ENCODE assay signal across 8 cellular contexts in the genomic region with DNA sequence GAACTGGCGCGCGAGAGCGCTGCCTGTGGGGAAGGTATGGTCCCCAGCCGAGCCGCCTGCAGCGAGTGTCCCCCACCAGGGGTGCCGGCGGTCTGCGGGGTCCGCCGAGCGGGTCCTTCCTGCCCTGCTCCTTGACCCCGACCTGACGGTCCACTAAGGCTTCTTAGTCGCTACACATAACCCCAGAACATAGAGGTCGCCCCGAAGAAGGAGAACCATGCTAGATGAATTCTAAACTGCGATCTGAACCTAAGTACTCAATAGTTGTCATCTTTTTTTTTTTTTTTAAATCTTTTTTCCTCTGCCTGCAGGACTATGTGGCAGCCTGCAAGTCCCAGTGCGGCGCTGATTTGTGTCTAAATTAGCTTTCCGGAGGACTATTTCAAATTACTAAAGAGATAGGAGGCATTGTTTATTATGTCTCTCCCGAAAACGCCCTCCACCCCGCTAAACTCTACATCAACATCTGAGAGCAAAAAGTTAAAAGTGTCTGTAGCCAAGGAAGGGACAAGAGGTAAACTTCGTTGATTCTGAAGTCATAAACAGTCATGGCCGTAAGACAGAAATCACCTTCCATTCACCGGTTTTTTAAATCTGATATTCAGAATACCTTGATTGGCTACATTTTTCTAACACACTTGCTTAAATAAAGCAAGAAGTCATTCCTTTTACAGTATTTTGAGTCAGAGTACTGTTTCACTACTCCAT. TPM values are rescaled to one million over a fixed set of nuclear protein-coding genes. Genes with fewer than 3 reads are reported as not detected.
A peak's percentile ranks its signal among the peaks of the same experiment; 100 is the strongest.
DNase-seq lines count a peak whose midpoint lies in the region; ATAC-seq and TF ChIP-seq lines count a peak whose summit lies in the region.

No MANE protein-coding gene starts in this region.

- peak overlapping the region; percentile 94 to 95 for H3K4me3 Mint-ChIP-seq in activated T-cell treated with anti-CD3 and anti-CD28 coated beads, Interleukin-2, amount 50 U/mL, for 72 hours
- peak overlapping the region; percentile 82 to 99 (median 94) for H3K4me3 Mint-ChIP-seq in naive thymus-derived CD4-positive, alpha-beta T cell

- POLR2A ChIA-PET in naive thymus-derived CD4-positive, alpha-beta T cell (lab: Charles Lee) = interaction anchor here (0.8 to 2.1 kb wide), 9 partner anchors 10 to 339 kb away, joined by 3 to 18 read pairs (median 4); a partner anchor contains a TSS

- H3K36me3 Mint-ChIP-seq in activated T-cell treated with anti-CD3 and anti-CD28 coated beads, Interleukin-2, amount 50 U/mL, for 72 hours (ENCODE audit: insufficient read depth in 2 of 2) = no peaks in the 10 kb centered on the region
- no peaks in the 10 kb centered on the region for H3K36me3 Mint-ChIP-seq in naive thymus-derived CD4-positive, alpha-beta T cell

- DNase-seq in activated T-cell treated with anti-CD3 and anti-CD28 coated beads, Interleukin-2, amount 50 U/mL, for 72 hours = peak in 1 of 2 donors; percentile 8
- no peak for DNase-seq in activated T-cell treated with anti-CD3 and anti-CD28 coated beads, Interleukin-2, amount 50 U/mL, for 1 hour
- DNase-seq in RWPE2 (ENCODE audit: low spot score) (no peak), NCI-H187 treated with DMSO at 0.1 percent for 48 hours (lab: John Stamatoyannopoulos, UW) (no peak), activated gamma-delta T cell (lab: John Stamatoyannopoulos, UW) (no peak)
- DNase-seq in naive thymus-derived CD4-positive, alpha-beta T cell = no peak

- H3K27me3 ChIP-seq in RWPE2 (ENCODE audit: insufficient read depth, poor library complexity, severe bottlenecking) (no peaks in the 10 kb centered on the region), endocrine pancreas (ENCODE audit: control insufficient read depth, insufficient read depth, low read length) (no peaks in the 10 kb centered on the region)
- H3K27me3 ChIP-seq in naive thymus-derived CD4-positive, alpha-beta T cell (ENCODE audit: control insufficient read depth in 2 of 2, insufficient read depth in 2 of 2, low read length in 2 of 2) = no peaks in the 10 kb centered on the region

- no peaks in the 10 kb centered on the region for H3K9me3 ChIP-seq in RWPE2 (ENCODE audit: severe bottlenecking)
- no peaks in the 10 kb centered on the region for H3K9me3 ChIP-seq in endocrine pancreas (ENCODE audit: control insufficient read depth, low read length)
- no peaks in the 10 kb centered on the region for H3K9me3 ChIP-seq in naive thymus-derived CD4-positive, alpha-beta T cell (ENCODE audit: control insufficient read depth in 2 of 3, low read length in 3 of 3)

- peak; percentile 3 for TF ChIP-seq CTCF in RWPE2 (IDR thresholded peaks at IDR 0.05; ENCODE audit: poor library complexity, severe bottlenecking)

- peak overlapping the region; percentile 94 for H3K9ac ChIP-seq in endocrine pancreas (ENCODE audit: control insufficient read depth, insufficient read depth, low read length)

- no peaks in the 10 kb centered on the region for H3K36me3 ChIP-seq in RWPE2 (ENCODE audit: low read depth)
- H3K36me3 ChIP-seq in endocrine pancreas (ENCODE audit: control insufficient read depth, insufficient read depth, low read length) = no peaks in the 10 kb centered on the region
- no peaks in the 10 kb centered on the region for H3K36me3 ChIP-seq in naive thymus-derived CD4-positive, alpha-beta T cell (ENCODE audit: control insufficient read depth in 2 of 3, insufficient read depth in 3 of 3, low read length in 3 of 3)

- H3K27ac ChIP-seq in RWPE2 (ENCODE audit: poor library complexity, severe bottlenecking) = peak overlapping the region; percentile 46
- H3K27ac ChIP-seq in naive thymus-derived CD4-positive, alpha-beta T cell (ENCODE audit: low read depth, low read length) = peak overlapping the region; percentile 91

- intact Hi-C loops in naive thymus-derived CD4-positive, alpha-beta T cell (cut with micrococcal nuclease) = loop anchor here (1.0 to 10.0 kb wide), 7 partner anchors 73 to 1265 kb away; a partner anchor contains a TSS

- no peak for ATAC-seq in activated T-cell treated with anti-CD3 and anti-CD28 coated beads, Interleukin-2, amount 50 U/mL, for 72 hours (replicated peaks in 1 of 2)
- peak; percentile 33 for ATAC-seq in HG02885 (IDR thresholded peaks at IDR 0.05; ENCODE audit: poor library complexity, unreplicated experiment)
- ATAC-seq in RWPE2 (ENCODE audit: low read depth) = peak; percentile 30; the same call in 2 of the 3 replicates
- ATAC-seq in naive thymus-derived CD4-positive, alpha-beta T cell = peak; percentile 48

- no peaks in the 10 kb centered on the region for H3K9me3 Mint-ChIP-seq in activated T-cell treated with anti-CD3 and anti-CD28 coated beads, Interleukin-2, amount 50 U/mL, for 72 hours
- H3K9me3 Mint-ChIP-seq in naive thymus-derived CD4-positive, alpha-beta T cell = peaks cover 0 to 4% (median 0%) of the 10 kb centered on the region in 11 donors

- H3K4me1 Mint-ChIP-seq in activated T-cell treated with anti-CD3 and anti-CD28 coated beads, Interleukin-2, amount 50 U/mL, for 72 hours (ENCODE audit: low read depth) = peaks cover 25% of the 10 kb centered on the region
- peaks cover 4 to 21% (median 14%) of the 10 kb centered on the region in 7 donors for H3K4me1 Mint-ChIP-seq in naive thymus-derived CD4-positive, alpha-beta T cell

- peak overlapping the region; percentile 96 for H3K27ac Mint-ChIP-seq in activated T-cell treated with anti-CD3 and anti-CD28 coated beads, Interleukin-2, amount 50 U/mL, for 72 hours
- H3K27ac Mint-ChIP-seq in naive thymus-derived CD4-positive, alpha-beta T cell = peak overlapping the region; percentile 99 to 100 (median 100)

- H3K27me3 Mint-ChIP-seq in activated T-cell treated with anti-CD3 and anti-CD28 coated beads, Interleukin-2, amount 50 U/mL, for 72 hours (ENCODE audit: low read depth) = peaks cover 9% of the 10 kb centered on the region
- peaks cover 0 to 13% (median 0%) of the 10 kb centered on the region in 5 donors for H3K27me3 Mint-ChIP-seq in naive thymus-derived CD4-positive, alpha-beta T cell

- peak overlapping the region; percentile 42 for H3K4me3 ChIP-seq in RWPE2 (ENCODE audit: severe bottlenecking)
- H3K4me3 ChIP-seq in endocrine pancreas (ENCODE audit: control insufficient read depth, insufficient read depth, low read length) = peak overlapping the region; percentile 54
- H3K4me3 ChIP-seq in naive thymus-derived CD4-positive, alpha-beta T cell (ENCODE audit: low read length) = peak overlapping the region; percentile 91

- H3K4me1 ChIP-seq in RWPE2 (ENCODE audit: insufficient read depth, poor library complexity, severe bottlenecking) (no peaks in the 10 kb centered on the region), endocrine pancreas (ENCODE audit: control insufficient read depth, insufficient read depth, low read length) (no peaks in the 10 kb centered on the region)
- H3K4me1 ChIP-seq in naive thymus-derived CD4-positive, alpha-beta T cell (ENCODE audit: control insufficient read depth in 2 of 2, insufficient read depth in 2 of 2, low read length in 2 of 2) = peaks cover 5 to 8% of the 10 kb centered on the region in 2 donors

- CTCF ChIA-PET in naive thymus-derived CD4-positive, alpha-beta T cell (lab: Charles Lee) = interaction anchor here (0.7 to 3.6 kb wide), 4 partner anchors 72 to 753 kb away, joined by 3 to 11 read pairs (median 6); a partner anchor contains a TSS

RNA-seq across cellular contexts. Expression of a gene that starts 0.5 kb away (rescaled TPM):
- under 1 TPM; 0.43 to 0.44 TPM for total RNA-seq in activated T-cell treated with anti-CD3 and anti-CD28 coated beads, Interleukin-2, amount 50 U/mL, for 72 hours
- 1 to 10 TPM in 2 of 5 experiments, under 1 TPM in 1, not detected in 2; 0.98 to 2.3 (median 1.3) TPM for total RNA-seq in naive thymus-derived CD4-positive, alpha-beta T cell
- not detected for polyA plus RNA-seq in naive thymus-derived CD4-positive, alpha-beta T cell

Comparison
In these comparisons a context has a peak if more than half of its experiments do, and no peak if none do; other contexts are left out.
1. ATAC-seq: peak in HG02885 (single experiment), RWPE2 (single experiment) and naive thymus-derived CD4-positive, alpha-beta T cell (single experiment); none in activated T-cell treated with anti-CD3 and anti-CD28 coated beads, Interleukin-2, amount 50 U/mL, for 72 hours (0 of 2).
2. Peak in every context shown above with its lines, with median percentiles within 50 percentile points of each other: H3K4me3 ChIP-seq.